In the genomic region with DNA sequence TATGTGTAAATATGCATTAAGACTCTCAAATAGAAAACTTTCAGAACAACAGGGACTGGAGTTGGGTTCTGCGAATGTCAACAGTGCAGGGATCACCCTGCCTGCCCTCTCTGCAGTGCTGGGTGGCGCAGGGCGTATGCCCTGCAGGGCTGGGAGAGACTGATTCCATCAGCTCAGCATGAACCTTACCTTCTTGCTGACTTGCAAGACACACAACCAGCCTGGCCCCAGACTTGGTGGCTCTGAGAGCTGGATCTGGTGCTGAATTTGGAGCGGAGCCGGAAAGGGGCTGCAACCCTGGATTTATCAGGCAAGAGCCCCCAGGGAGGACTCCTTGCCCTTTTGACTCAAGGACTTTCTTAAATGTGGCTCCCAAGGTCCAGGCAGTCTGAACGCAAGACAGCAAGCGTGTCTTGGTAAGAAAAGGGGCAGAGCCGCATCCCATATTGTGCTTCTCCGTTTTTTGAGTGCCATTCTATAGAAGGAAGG, we compare ENCODE assay signal across 24 cellular contexts.
DNase-seq lines count a peak whose midpoint lies in the region; ATAC-seq, FAIRE-seq and TF ChIP-seq lines count a peak whose summit lies in the region.
"Had no signal": no experiment of that assay in that cellular context is flagged by ENCODE, and none has a peak within 500 bp of the region (broad histone marks: within the 10 kb centered on the region; RNA-seq: fewer than 3 reads in every experiment).

No MANE protein-coding gene starts in this region.

- H2BK120ac ChIP-seq in H1 (replicated peaks; ENCODE audit: low read depth, low read length): peak overlapping the region; percentile 33

- no peaks in the 10 kb centered on the region for H3K27me3 Mint-ChIP-seq in osteocyte (ENCODE audit: unreplicated experiment)
- peaks cover 0 to 5% of the 10 kb centered on the region in 2 donors for H3K27me3 Mint-ChIP-seq in natural killer cell treated with Interleukin-12 subunit alpha and Interleukin-12 subunit beta and Interleukin-15 and Interleukin-18, amount 100 ng/mL, for 72 hours
- H3K27me3 Mint-ChIP-seq: B cell; CD4-positive, CD25-positive, alpha-beta regulatory T cell had no signal

- no peak for DNase-seq in cardiac muscle cell (ENCODE audit: low read depth in 1 of 2, low spot score in 1 of 2)
- DNase-seq in left ventricle myocardium inferior: no peak
- no peak for DNase-seq in H1 (ENCODE audit: low read depth in 1 of 2, low spot score in 2 of 2)
- peak; percentile 77 for DNase-seq in osteocyte (ENCODE audit: extremely low spot score, unreplicated experiment)
- peak; percentile 60 to 79 for DNase-seq in vagina (ENCODE audit: extremely low spot score in 2 of 2)
- no peak for DNase-seq in natural killer cell treated with Interleukin-12 subunit alpha and Interleukin-12 subunit beta and Interleukin-15 and Interleukin-18, amount 100 ng/mL, for 72 hours (ENCODE audit: low spot score)
- no peak for DNase-seq in RWPE1 (ENCODE audit: low spot score)
- DNase-seq: Caco-2; CD4-positive, CD25-positive, alpha-beta regulatory T cell; CD8-positive, alpha-beta T cell; DMS153; EL; GDM1; GOT3; H7 had no signal

- CTCF ChIA-PET in H1 (lab: Charles Lee; ENCODE audit: partially characterized antibody): interaction anchor here (1.6 kb wide), 1 partner anchor 10 kb away, joined by 3 read pairs; no protein-coding TSS in a partner anchor
- CTCF ChIA-PET in RWPE1 (lab: Yijun Ruan, JAX): no interaction called here

- peaks cover 36% of the 10 kb centered on the region for H3K4me1 ChIP-seq in cardiac muscle cell (ENCODE audit: low read depth)
- H3K4me1 ChIP-seq in left ventricle myocardium inferior: no peaks in the 10 kb centered on the region
- peaks cover 5 to 24% (median 10%) of the 10 kb centered on the region in 4 experiments; a peak in 6 of 7 replicates for H3K4me1 ChIP-seq in H1 (replicated peaks in 1 of 4; ENCODE audit: control insufficient read depth in 3 of 4, insufficient read depth in 4 of 4, low read length in 3 of 4)
- no peaks in the 10 kb centered on the region for H3K4me1 ChIP-seq in vagina
- H3K4me1 ChIP-seq: BLaER1, Caco-2 had no signal

- H3K4me3 Mint-ChIP-seq in osteocyte (ENCODE audit: unreplicated experiment): no peak overlapping the region
- no peak overlapping the region for H3K4me3 Mint-ChIP-seq in natural killer cell treated with Interleukin-12 subunit alpha and Interleukin-12 subunit beta and Interleukin-15 and Interleukin-18, amount 100 ng/mL, for 72 hours
- H3K4me3 Mint-ChIP-seq: B cell; CD4-positive, CD25-positive, alpha-beta regulatory T cell; CD8-positive, alpha-beta T cell had no signal

- no peaks in the 10 kb centered on the region for H3K79me1 ChIP-seq in H1 (ENCODE audit: low read depth, low read length)

- H3K27ac ChIP-seq in cardiac muscle cell (peak overlapping the region; percentile 8), left ventricle myocardium inferior (replicated peaks) (no peak overlapping the region), H1 (ENCODE audit: low read depth, low read length) (no peak overlapping the region), vagina (no peak overlapping the region), RWPE1 (no peak overlapping the region)
- H3K27ac ChIP-seq: 22Rv1, BLaER1, C4-2B had no signal

- H3K36me3 Mint-ChIP-seq in osteocyte (ENCODE audit: unreplicated experiment): no peaks in the 10 kb centered on the region
- no peaks in the 10 kb centered on the region for H3K36me3 Mint-ChIP-seq in natural killer cell treated with Interleukin-12 subunit alpha and Interleukin-12 subunit beta and Interleukin-15 and Interleukin-18, amount 100 ng/mL, for 72 hours
- H3K36me3 Mint-ChIP-seq: CD4-positive, CD25-positive, alpha-beta regulatory T cell; CD8-positive, alpha-beta T cell had no signal

- TF ChIP-seq POLR2A in H1 (IDR thresholded peaks at IDR 0.05; ENCODE audit: control extremely low read depth in 1 of 2, low read depth in 2 of 2, low read length in 2 of 2) (no peak), vagina (IDR thresholded peaks at IDR 0.05) (no peak)

- H2AK5ac ChIP-seq in H1 (ENCODE audit: low read depth, low read length): no peak overlapping the region

- TF ChIP-seq EP300 in H1 (IDR thresholded peaks at IDR 0.05; ENCODE audit: borderline replicate concordance in 1 of 2, low read depth in 2 of 2, low read length in 2 of 2): no peak

- H2BK12ac ChIP-seq in H1 (ENCODE audit: low read depth, low read length): 0 out of 2 replicates have a peak overlapping the region, but pooled peaks have one; percentile 39

- no peak overlapping the region for H3K4me3 ChIP-seq in cardiac muscle cell
- H3K4me3 ChIP-seq in left ventricle myocardium inferior: no peak overlapping the region
- H3K4me3 ChIP-seq in H1 (ENCODE audit: extremely low read depth in 1 of 4, insufficient read depth in 2 of 4, low read depth in 3 of 4, low read length in 4 of 4): no peak overlapping the region
- H3K4me3 ChIP-seq in vagina: no peak overlapping the region
- H3K4me3 ChIP-seq: BLaER1, GM12878 had no signal

- no peak for ATAC-seq in natural killer cell treated with Interleukin-12 subunit alpha and Interleukin-12 subunit beta and Interleukin-15 and Interleukin-18, amount 100 ng/mL, for 72 hours
- no peak for ATAC-seq in HG03139 (IDR thresholded peaks at IDR 0.05; ENCODE audit: unreplicated experiment)
- ATAC-seq: CD8-positive, alpha-beta T cell; GM12878; HCT116 had no signal

- H3K56ac ChIP-seq in H1 (replicated peaks; ENCODE audit: insufficient read length, low read depth, low read length): no peak overlapping the region

- H3K9ac ChIP-seq in H1 (replicated peaks in 1 of 4; ENCODE audit: extremely low read depth in 1 of 4, low read depth in 3 of 4, low read length in 3 of 4): no peak overlapping the region
- H3K9ac ChIP-seq: BLaER1 had no signal

- no peak overlapping the region for H3K23ac ChIP-seq in H1 (ENCODE audit: insufficient read length)

- H4K20me1 ChIP-seq in H1 (replicated peaks in 1 of 2; ENCODE audit: control insufficient read depth in 1 of 2, insufficient read depth in 2 of 2, low read length in 2 of 2): no peaks in the 10 kb centered on the region
- H4K20me1 ChIP-seq: BLaER1 had no signal

- H3K36me3 ChIP-seq in cardiac muscle cell: no peaks in the 10 kb centered on the region
- no peaks in the 10 kb centered on the region for H3K36me3 ChIP-seq in left ventricle myocardium inferior
- no peaks in the 10 kb centered on the region for H3K36me3 ChIP-seq in H1 (ENCODE audit: control insufficient read depth in 2 of 4, insufficient read depth in 4 of 4, low read length in 3 of 4)
- no peaks in the 10 kb centered on the region for H3K36me3 ChIP-seq in vagina
- H3K36me3 ChIP-seq: BLaER1 had no signal

- POLR2A ChIA-PET in H1 (lab: Charles Lee; ENCODE audit: partially characterized antibody): no interaction called here
- POLR2A ChIA-PET in RWPE1 (lab: Yijun Ruan, JAX; ENCODE audit: low non-redundant PET): no interaction called here

- no peak overlapping the region for H2BK5ac ChIP-seq in H1 (ENCODE audit: low read depth, low read length)

- no peak overlapping the region for H4K8ac ChIP-seq in H1 (ENCODE audit: extremely low read depth, insufficient read depth, low read length)

- no peak overlapping the region for H2BK20ac ChIP-seq in H1 (ENCODE audit: low read length)

- no peak overlapping the region for H4K91ac ChIP-seq in H1 (replicated peaks; ENCODE audit: insufficient read length, low read length)

- no peak overlapping the region for H3K4me2 ChIP-seq in H1 (ENCODE audit: insufficient read depth in 1 of 2, low read depth in 2 of 2, low read length in 2 of 2)
- H3K4me2 ChIP-seq: BLaER1 had no signal

- H3K27me3 ChIP-seq in cardiac muscle cell (no peaks in the 10 kb centered on the region), left ventricle myocardium inferior (ENCODE audit: low read depth) (peaks cover 39% of the 10 kb centered on the region), H1 (replicated peaks in 1 of 4; ENCODE audit: control insufficient read depth in 3 of 4, extremely low read depth in 1 of 4, insufficient read depth in 3 of 4, low read length in 3 of 4) (peaks cover 0 to 11% (median 7%) of the 10 kb centered on the region in 4 experiments; a peak in 4 of 7 replicates), vagina (no peaks in the 10 kb centered on the region)

- H3K18ac ChIP-seq in H1 (ENCODE audit: extremely low read depth, low read length): peak overlapping the region; percentile 81; the same call in 1 of the 2 replicates

- intact Hi-C loops in left ventricle myocardium inferior (cut with micrococcal nuclease): no loop called here
- intact Hi-C loops in vagina (cut with DNase I): no loop called here

- no peak for TF ChIP-seq RAD21 in H1 (IDR thresholded peaks at IDR 0.05 in 1 of 2, conservative IDR thresholded peaks at IDR 0.05 in 1 of 2; ENCODE audit: low read depth in 2 of 2, low read length in 2 of 2)

- H3K9me3 Mint-ChIP-seq in osteocyte (ENCODE audit: unreplicated experiment): peaks cover 41% of the 10 kb centered on the region
- H3K9me3 Mint-ChIP-seq in natural killer cell treated with Interleukin-12 subunit alpha and Interleukin-12 subunit beta and Interleukin-15 and Interleukin-18, amount 100 ng/mL, for 72 hours: peaks cover 4% of the 10 kb centered on the region

- no peak for FAIRE-seq in H1 (lab: Jason Lieb, UNC)
- FAIRE-seq: A204.1, GM12878, GM19239 had no signal

- H3K4ac ChIP-seq in H1 (replicated peaks; ENCODE audit: insufficient read length, low read depth, low read length): no peak overlapping the region

- H3K23me2 ChIP-seq in H1 (ENCODE audit: low read depth, low read length): no peaks in the 10 kb centered on the region

- no peak overlapping the region for H2AFZ ChIP-seq in H1 (ENCODE audit: low read length)

- H3K27ac Mint-ChIP-seq in osteocyte (ENCODE audit: unreplicated experiment): no peak overlapping the region
- H3K27ac Mint-ChIP-seq in natural killer cell treated with Interleukin-12 subunit alpha and Interleukin-12 subunit beta and Interleukin-15 and Interleukin-18, amount 100 ng/mL, for 72 hours: no peak overlapping the region
- H3K27ac Mint-ChIP-seq: B cell; CD8-positive, alpha-beta T cell had no signal

- H3K4me1 Mint-ChIP-seq in osteocyte (ENCODE audit: unreplicated experiment): no peaks in the 10 kb centered on the region
- H3K4me1 Mint-ChIP-seq in natural killer cell treated with Interleukin-12 subunit alpha and Interleukin-12 subunit beta and Interleukin-15 and Interleukin-18, amount 100 ng/mL, for 72 hours (ENCODE audit: low read depth in 2 of 2): no peaks in the 10 kb centered on the region
- H3K4me1 Mint-ChIP-seq: B cell; CD4-positive, CD25-positive, alpha-beta regulatory T cell had no signal

- no peaks in the 10 kb centered on the region for H3K79me2 ChIP-seq in H1 (ENCODE audit: control insufficient read depth in 1 of 2, insufficient read depth in 2 of 2, low read length in 2 of 2)

- no peak overlapping the region for H4K5ac ChIP-seq in H1 (ENCODE audit: insufficient read length, low read depth, low read length)

- H3K9me3 ChIP-seq in cardiac muscle cell (ENCODE audit: low read depth) (no peaks in the 10 kb centered on the region), left ventricle myocardium inferior (replicated peaks) (no peaks in the 10 kb centered on the region), H1 (ENCODE audit: insufficient read depth in 2 of 2, low read depth in 1 of 2, low read length in 1 of 2) (no peaks in the 10 kb centered on the region), vagina (no peaks in the 10 kb centered on the region)
- H3K9me3 ChIP-seq: BLaER1, Caco-2 had no signal

- no peak for TF ChIP-seq CTCF in cardiac muscle cell (IDR thresholded peaks at IDR 0.05; ENCODE audit: low read depth, low read length)
- no peak for TF ChIP-seq CTCF in left ventricle myocardium inferior (IDR thresholded peaks at IDR 0.05; ENCODE audit: borderline replicate concordance)
- TF ChIP-seq CTCF in H1 (IDR thresholded peaks at IDR 0.05; ENCODE audit: control extremely low read depth in 1 of 3, insufficient read depth in 1 of 3, low read depth in 1 of 3, low read length in 3 of 3): no peak
- TF ChIP-seq CTCF in osteocyte (IDR thresholded peaks at IDR 0.05): no peak
- no peak for TF ChIP-seq CTCF in vagina (IDR thresholded peaks at IDR 0.05)
- TF ChIP-seq CTCF in RWPE1 (conservative IDR thresholded peaks at IDR 0.05; ENCODE audit: low read depth): no peak

- no peak overlapping the region for H3K14ac ChIP-seq in H1 (ENCODE audit: insufficient read length)

- no peak overlapping the region for H2BK15ac ChIP-seq in H1 (ENCODE audit: low read length)

- 97% methylated on average over 9 of the region's 9 CpGs; no CpG with 5 or more reads in 1 of the 2 experiments for WGBS in H1 (ENCODE audit: extremely low coverage in 1 of 2, insufficient coverage in 1 of 2, insufficient read length in 1 of 2, insufficient replicate concordance in 2 of 2, low coverage in 1 of 2, low lambda C conversion rate in 2 of 2, missing lambda C conversion rate in 1 of 2), 2 experiments

Comparison
In these comparisons a context has a peak if more than half of its experiments do, and no peak if none do; other contexts are left out.
1. DNase-seq: peak in osteocyte (single experiment) and vagina (2 of 2); none in cardiac muscle cell (0 of 2), left ventricle myocardium inferior (single experiment), H1 (0 of 2), natural killer cell treated with Interleukin-12 subunit alpha and Interleukin-12 subunit beta and Interleukin-15 and Interleukin-18, amount 100 ng/mL, for 72 hours (single experiment) and RWPE1 (single experiment).